Comparison of ENCODE assay signal across 17 cellular contexts in the genomic region with DNA sequence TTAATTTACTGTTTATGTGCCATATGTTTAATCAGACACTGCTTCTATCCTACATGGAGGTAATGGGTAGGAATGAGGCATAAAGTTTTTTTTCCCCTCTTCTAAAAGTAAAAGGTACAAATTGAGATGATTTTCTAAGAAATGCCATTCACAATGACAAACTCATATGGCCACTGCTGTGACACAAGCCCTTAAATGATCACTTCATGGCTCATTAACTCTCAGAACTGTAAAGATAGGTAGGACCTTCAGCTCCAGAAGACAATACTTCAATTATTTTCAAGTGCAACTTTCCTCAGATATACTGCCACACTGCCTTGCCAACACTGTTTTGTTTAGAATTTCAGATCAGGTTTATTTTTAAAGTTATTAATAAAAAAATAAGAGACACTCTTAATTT.
A peak's percentile ranks its signal among the peaks of the same experiment; 100 is the strongest.
DNase-seq lines count a peak whose midpoint lies in the region; ATAC-seq and TF ChIP-seq lines count a peak whose summit lies in the region.
"Had no signal": no experiment of that assay in that cellular context is flagged by ENCODE, and none has a peak within 500 bp of the region (broad histone marks: within the 10 kb centered on the region; RNA-seq: fewer than 3 reads in every experiment).

No MANE protein-coding gene starts in this region.

- H3K4me3 Mint-ChIP-seq in CD14-positive monocyte: no peak overlapping the region
- H3K4me3 Mint-ChIP-seq: B cell; CD4-positive, alpha-beta T cell had no signal

- peaks cover 0 to 12% (median 4%) of the 10 kb centered on the region in 7 donors for H3K9me3 Mint-ChIP-seq in CD14-positive monocyte

- peaks cover 10% of the 10 kb centered on the region for H3K4me1 Mint-ChIP-seq in CD14-positive monocyte

- intact Hi-C loops in posterior cingulate gyrus (cut with DNase I) (no loop called here), CD14-positive monocyte (cut with micrococcal nuclease) (no loop called here)

- peaks cover 0 to 2% (median 0%) of the 10 kb centered on the region in 3 donors for H3K27me3 Mint-ChIP-seq in CD14-positive monocyte (ENCODE audit: low read depth in 3 of 3)
- H3K27me3 Mint-ChIP-seq: B cell; CD4-positive, alpha-beta T cell had no signal

- H3K36me3 Mint-ChIP-seq in CD14-positive monocyte: no peaks in the 10 kb centered on the region

- DNase-seq in COR-L47 (lab: John Stamatoyannopoulos, UW) (peak; percentile 15), Caki2 (ENCODE audit: low read depth) (peak; percentile 26), NCI-H187 treated with DMSO at 0.1 percent for 48 hours (lab: John Stamatoyannopoulos, UW) (peak; percentile 33), NCI-H748 (lab: John Stamatoyannopoulos, UW; ENCODE audit: unreplicated experiment) (peak; percentile 74), posterior cingulate gyrus (no peak), CD14-positive monocyte (ENCODE audit: low spot score) (no peak)
- DNase-seq: CD4-positive, alpha-beta T cell; GF-D8; GM23248; HCEC 1CT; KBM-7; NCI-H2029; NCI-H226; RPMI8226; SIG-M5 had no signal

- no peak for ATAC-seq in GM21515 (IDR thresholded peaks at IDR 0.05; ENCODE audit: unreplicated experiment)

- no peak for TF ChIP-seq CTCF in CD14-positive monocyte (IDR thresholded peaks at IDR 0.05)

- in situ Hi-C loops in Caki2 (cut with HindIII; ENCODE audit: low pct_unique_long_range_greater_than_20kb, low sequenced_read_pairs): no loop called here

- H3K27ac Mint-ChIP-seq in CD14-positive monocyte: no peak overlapping the region
- H3K27ac Mint-ChIP-seq: B cell; CD4-positive, alpha-beta T cell had no signal

Comparison
In these comparisons a context has a peak if more than half of its experiments do, and no peak if none do; other contexts are left out.
1. DNase-seq: peak in COR-L47 (single experiment), Caki2 (single experiment), NCI-H187 treated with DMSO at 0.1 percent for 48 hours (single experiment) and NCI-H748 (single experiment); none in posterior cingulate gyrus (0 of 10) and CD14-positive monocyte (single experiment).